In genomic region chr15:32030795-32031194, GRCh38 we compare ENCODE assay signal across 8 cellular contexts. TPM values are rescaled to one million over a fixed set of nuclear protein-coding genes. Genes with fewer than 3 reads are reported as not detected.
DNase-seq lines count a peak whose midpoint lies in the region; ATAC-seq and TF ChIP-seq lines count a peak whose summit lies in the region.

No MANE protein-coding gene starts in this region.

- H3K9me3 ChIP-seq in RWPE2 (ENCODE audit: severe bottlenecking) (no peaks in the 10 kb centered on the region), left ventricle myocardium inferior (replicated peaks) (no peaks in the 10 kb centered on the region)

- TF ChIP-seq CTCF in RWPE2 (IDR thresholded peaks at IDR 0.05; ENCODE audit: poor library complexity, severe bottlenecking) (no peak), left ventricle myocardium inferior (IDR thresholded peaks at IDR 0.05; ENCODE audit: borderline replicate concordance) (no peak), retinal pigment epithelial cell (conservative IDR thresholded peaks at IDR 0.05; ENCODE audit: low read depth, low read length) (no peak)

- H3K36me3 ChIP-seq in RWPE2 (ENCODE audit: low read depth) (no peaks in the 10 kb centered on the region), left ventricle myocardium inferior (no peaks in the 10 kb centered on the region)

- intact Hi-C loops in left ventricle myocardium inferior (cut with micrococcal nuclease): no loop called here

- DNase-seq in RWPE2 (ENCODE audit: low spot score) (no peak), left ventricle myocardium inferior (no peak), retinal pigment epithelial cell (ENCODE audit: low read depth) (no peak), putamen (ENCODE audit: low spot score) (no peak), KG1 (lab: John Stamatoyannopoulos, UW) (no peak)
- no peak for DNase-seq in stimulated activated CD4-positive, alpha-beta T cell treated with anti-CD3 and anti-CD28 coated beads, Interleukin-4, amount 100 ng/mL, for 1 hour
- DNase-seq in activated CD4-positive, alpha-beta T cell treated with anti-CD3 and anti-CD28 coated beads for 48 hours: no peak

- no peaks in the 10 kb centered on the region for H3K4me1 ChIP-seq in RWPE2 (ENCODE audit: insufficient read depth, poor library complexity, severe bottlenecking)
- peaks cover 19% of the 10 kb centered on the region for H3K4me1 ChIP-seq in left ventricle myocardium inferior

- H3K27me3 ChIP-seq in RWPE2 (ENCODE audit: insufficient read depth, poor library complexity, severe bottlenecking) (peaks cover 95% of the 10 kb centered on the region), left ventricle myocardium inferior (ENCODE audit: low read depth) (peaks cover 80% of the 10 kb centered on the region)

- ATAC-seq in GM19324 (IDR thresholded peaks at IDR 0.05; ENCODE audit: low FRiP score, unreplicated experiment) (peak; percentile 17), RWPE2 (ENCODE audit: low read depth) (peak; percentile 22)

- H3K4me3 ChIP-seq in RWPE2 (ENCODE audit: severe bottlenecking) (peak overlapping the region; percentile 27), left ventricle myocardium inferior (peak overlapping the region; percentile 73), retinal pigment epithelial cell (ENCODE audit: low read length) (peak overlapping the region; percentile 47)

- H3K27ac ChIP-seq in RWPE2 (ENCODE audit: poor library complexity, severe bottlenecking): no peak overlapping the region
- H3K27ac ChIP-seq in left ventricle myocardium inferior (replicated peaks): peak overlapping the region; percentile 23

RNA-seq across cellular contexts. Expression of gene CHRNA7, which starts 0.5 kb away (rescaled TPM):
- 0.60 TPM for total RNA-seq in left ventricle myocardium inferior
